8 cellular contexts compared by ENCODE assay signal in the genomic region with DNA sequence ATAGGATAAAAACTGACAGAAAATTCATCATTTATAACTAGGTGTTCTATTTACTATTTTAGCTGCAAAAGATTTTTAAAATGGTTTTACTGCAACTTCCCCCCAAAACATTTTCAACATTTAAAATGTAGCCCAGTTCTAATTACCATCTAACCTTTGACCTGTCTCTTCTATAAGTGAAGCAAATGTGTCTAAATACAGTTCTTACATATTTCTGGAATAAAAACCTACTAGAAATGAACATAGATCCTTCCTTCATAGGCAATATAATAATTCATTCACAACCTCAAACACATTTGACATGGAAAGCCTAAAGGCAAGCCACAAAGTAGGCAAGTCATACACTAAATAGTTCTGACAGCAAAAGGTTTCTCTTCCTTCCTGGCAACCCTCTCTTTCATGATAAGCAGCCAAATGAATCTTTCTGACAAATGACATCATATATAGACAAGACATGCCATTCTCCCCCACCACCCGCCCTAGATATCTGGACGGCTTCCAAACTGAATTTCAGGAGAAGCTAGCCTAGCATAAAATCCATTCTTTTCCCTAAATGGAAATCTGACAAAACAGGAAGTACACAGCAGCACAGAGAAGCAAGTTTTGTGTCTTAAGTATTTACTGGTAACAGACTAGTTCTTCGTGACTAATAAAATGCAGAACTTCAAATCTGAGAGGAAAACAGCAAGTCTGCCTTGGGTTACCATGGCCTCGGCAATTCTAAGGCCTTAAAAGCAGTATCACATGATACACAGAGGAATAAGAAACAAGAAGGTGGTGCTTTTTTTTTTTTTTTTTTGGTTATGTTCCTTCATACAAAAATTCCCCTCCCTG. TPM values are rescaled to one million over a fixed set of nuclear protein-coding genes. Genes with fewer than 3 reads are reported as not detected.
DNase-seq lines count a peak whose midpoint lies in the region; ATAC-seq and TF ChIP-seq lines count a peak whose summit lies in the region.

No MANE protein-coding gene starts in this region.

- H3K4me1 Mint-ChIP-seq in GM23338 = no peaks in the 10 kb centered on the region
- peaks cover 84% of the 10 kb centered on the region for H3K4me1 Mint-ChIP-seq in stimulated activated naive CD8-positive, alpha-beta T cell treated with anti-CD3 and anti-CD28 coated beads, Interleukin-15, amount 100 ng/mL, for 72 hours

- peaks cover 55% of the 10 kb centered on the region for H3K36me3 Mint-ChIP-seq in GM23338 (ENCODE audit: low read depth)

- no peak overlapping the region for H3K4me3 Mint-ChIP-seq in GM23338
- peak overlapping the region; percentile 71 to 81 for H3K4me3 Mint-ChIP-seq in stimulated activated naive CD8-positive, alpha-beta T cell treated with anti-CD3 and anti-CD28 coated beads, Interleukin-15, amount 100 ng/mL, for 72 hours

- TF ChIP-seq CTCF in DND-41 (IDR thresholded peaks at IDR 0.05; ENCODE audit: borderline replicate concordance, extremely low read depth, low read length, poor library complexity, severe bottlenecking) (no peak), GM23338 (conservative IDR thresholded peaks at IDR 0.05; ENCODE audit: low read depth in 2 of 2) (no peak), OCI-LY1 (IDR thresholded peaks at IDR 0.05; ENCODE audit: low read length) (no peak)

- H4K20me1 ChIP-seq in DND-41 (ENCODE audit: insufficient read depth, low read length) (peaks cover 53% of the 10 kb centered on the region), GM23338 (replicated peaks; ENCODE audit: insufficient read depth) (peaks cover 17% of the 10 kb centered on the region), OCI-LY1 (ENCODE audit: insufficient read depth, low read length) (no peaks in the 10 kb centered on the region; the same call in 1 of the 2 replicates)

- H3K9ac ChIP-seq in DND-41 (ENCODE audit: low read depth, low read length) = no peak overlapping the region
- no peak overlapping the region for H3K9ac ChIP-seq in OCI-LY1 (ENCODE audit: low read length)

- ATAC-seq in DND-41 (ENCODE audit: insufficient read depth, low read depth) (peak; percentile 22; the same call in 1 of the 3 replicates), GM23338 (no peak)
- peak; percentile 92 for ATAC-seq in stimulated activated naive CD8-positive, alpha-beta T cell treated with anti-CD3 and anti-CD28 coated beads, Interleukin-15, amount 100 ng/mL, for 72 hours

- DNase-seq in DND-41 (no peak), GM23338 (ENCODE audit: low spot score) (no peak), caudate nucleus (lab: John Stamatoyannopoulos, UW) (peak in 35 of 61 donors; percentile 1 to 80 (median 21)), kidney glomerular epithelial cell (lab: John Stamatoyannopoulos, UW) (peak; percentile 97), NCI-H82 (lab: John Stamatoyannopoulos, UW) (no peak), mesenteric fat pad (ENCODE audit: low spot score) (no peak)
- DNase-seq in stimulated activated naive CD8-positive, alpha-beta T cell treated with anti-CD3 and anti-CD28 coated beads, Interleukin-15, amount 100 ng/mL, for 72 hours = peak; percentile 17 to 37

- H3K27me3 Mint-ChIP-seq in GM23338 (ENCODE audit: insufficient read depth, low read depth, poor library complexity) = no peaks in the 10 kb centered on the region
- H3K27me3 Mint-ChIP-seq in stimulated activated naive CD8-positive, alpha-beta T cell treated with anti-CD3 and anti-CD28 coated beads, Interleukin-15, amount 100 ng/mL, for 72 hours = no peaks in the 10 kb centered on the region

- H3K79me2 ChIP-seq in DND-41 (ENCODE audit: insufficient read depth, low read length) (peaks cover 99% of the 10 kb centered on the region), GM23338 (replicated peaks; ENCODE audit: insufficient read depth) (peaks cover 99% of the 10 kb centered on the region), OCI-LY1 (ENCODE audit: insufficient read depth, low read length) (peaks cover 39% of the 10 kb centered on the region)

- H3K9me2 ChIP-seq in GM23338 (ENCODE audit: insufficient read depth) (no peaks in the 10 kb centered on the region), OCI-LY1 (ENCODE audit: low read depth, low read length) (no peaks in the 10 kb centered on the region)

- H3K36me3 ChIP-seq in DND-41 (ENCODE audit: insufficient read depth, low read length) (peaks cover 91% of the 10 kb centered on the region), GM23338 (ENCODE audit: insufficient read depth) (peaks cover 22% of the 10 kb centered on the region), OCI-LY1 (ENCODE audit: insufficient read depth, low read length) (peaks cover 86% of the 10 kb centered on the region)

- H3K27me3 ChIP-seq in DND-41 (ENCODE audit: insufficient read depth, low read length, poor library complexity) (no peaks in the 10 kb centered on the region), GM23338 (ENCODE audit: insufficient read depth) (no peaks in the 10 kb centered on the region), OCI-LY1 (ENCODE audit: insufficient read depth, low read length) (no peaks in the 10 kb centered on the region)

- H3K4me3 ChIP-seq in DND-41 (ENCODE audit: low read depth in 1 of 2, low read length in 2 of 2) (no peak overlapping the region), GM23338 (no peak overlapping the region), OCI-LY1 (ENCODE audit: low read depth, low read length, poor library complexity, severe bottlenecking) (no peak overlapping the region)

- H3K4me2 ChIP-seq in DND-41 (ENCODE audit: insufficient read depth, low read length) (no peak overlapping the region), GM23338 (no peak overlapping the region), OCI-LY1 (ENCODE audit: low read length) (no peak overlapping the region)

- H3K9me3 ChIP-seq in DND-41 (ENCODE audit: insufficient read depth, low read length, severe bottlenecking) = no peaks in the 10 kb centered on the region
- H3K9me3 ChIP-seq in OCI-LY1 (ENCODE audit: low read length) = no peaks in the 10 kb centered on the region

- H3K27ac Mint-ChIP-seq in GM23338 = peak overlapping the region; percentile 19; the same call in 1 of the 2 replicates
- H3K27ac Mint-ChIP-seq in stimulated activated naive CD8-positive, alpha-beta T cell treated with anti-CD3 and anti-CD28 coated beads, Interleukin-15, amount 100 ng/mL, for 72 hours = peak overlapping the region; percentile 87 to 91

- no peaks in the 10 kb centered on the region for H3K9me3 Mint-ChIP-seq in GM23338
- no peaks in the 10 kb centered on the region for H3K9me3 Mint-ChIP-seq in stimulated activated naive CD8-positive, alpha-beta T cell treated with anti-CD3 and anti-CD28 coated beads, Interleukin-15, amount 100 ng/mL, for 72 hours

- H3K4me1 ChIP-seq in DND-41 (ENCODE audit: insufficient read depth, low read length) = peaks cover 2% of the 10 kb centered on the region; the same call in 1 of the 2 replicates
- H3K4me1 ChIP-seq in GM23338 (ENCODE audit: insufficient read depth) = no peaks in the 10 kb centered on the region
- peaks cover 21% of the 10 kb centered on the region for H3K4me1 ChIP-seq in OCI-LY1 (ENCODE audit: insufficient read depth, low read length, severe bottlenecking)

- H3K27ac ChIP-seq in DND-41 (ENCODE audit: low read length) = no peak overlapping the region
- no peak overlapping the region; the same call in 1 of the 2 replicates for H3K27ac ChIP-seq in GM23338 (ENCODE audit: low read depth)
- H3K27ac ChIP-seq in OCI-LY1 (ENCODE audit: low read depth, low read length, poor library complexity, severe bottlenecking) = peak overlapping the region; percentile 44
- H3K27ac ChIP-seq in caudate nucleus (ENCODE audit: low read depth, low read length) = peak overlapping the region; percentile 74

- H3F3A ChIP-seq in GM23338 (replicated peaks; ENCODE audit: low read depth) (no peaks in the 10 kb centered on the region), OCI-LY1 (ENCODE audit: insufficient read depth, low read length) (no peaks in the 10 kb centered on the region)

- H2AFZ ChIP-seq in DND-41 (ENCODE audit: low read depth, low read length) (no peak overlapping the region), GM23338 (no peak overlapping the region), OCI-LY1 (ENCODE audit: low read length) (no peak overlapping the region)

TF ChIP-seq in GM23338, 12 proteins besides CTCF, POLR2A, EP300 and RAD21:
- TF ChIP-seq, protein P1, sequence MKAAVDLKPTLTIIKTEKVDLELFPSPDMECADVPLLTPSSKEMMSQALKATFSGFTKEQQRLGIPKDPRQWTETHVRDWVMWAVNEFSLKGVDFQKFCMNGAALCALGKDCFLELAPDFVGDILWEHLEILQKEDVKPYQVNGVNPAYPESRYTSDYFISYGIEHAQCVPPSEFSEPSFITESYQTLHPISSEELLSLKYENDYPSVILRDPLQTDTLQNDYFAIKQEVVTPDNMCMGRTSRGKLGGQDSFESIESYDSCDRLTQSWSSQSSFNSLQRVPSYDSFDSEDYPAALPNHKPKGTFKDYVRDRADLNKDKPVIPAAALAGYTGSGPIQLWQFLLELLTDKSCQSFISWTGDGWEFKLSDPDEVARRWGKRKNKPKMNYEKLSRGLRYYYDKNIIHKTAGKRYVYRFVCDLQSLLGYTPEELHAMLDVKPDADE (IDR thresholded peaks at IDR 0.05) = no peak
- no peak for TF ChIP-seq STAT1 (IDR thresholded peaks at IDR 0.05; ENCODE audit: unreplicated experiment)
- no peak for TF ChIP-seq CREB1 (CRISPR knock-in tag; IDR thresholded peaks at IDR 0.05; ENCODE audit: low read depth)

RNA-seq across cellular contexts. Expression of a gene that starts 17.2 kb away (rescaled TPM):
- 9.1 and 14.1 TPM in 2 replicates for total RNA-seq in GM23338 (2014; rRNA removed; shearing (Covaris generic))
- 10.8 and 25.4 TPM in 2 replicates for polyA plus RNA-seq in GM23338 (2016; fragmentation: Nextera tagmentation; extraction: Ambion mirVana)
- 28.6 TPM for total RNA-seq in mesenteric fat pad

RNA-seq across cellular contexts. Expression of a gene that starts 36.5 kb away (rescaled TPM):
- 184 and 249 TPM in 2 replicates for total RNA-seq in GM23338 (2014; rRNA removed; shearing (Covaris generic))
- polyA plus RNA-seq in GM23338 (2016; fragmentation: Nextera tagmentation; extraction: Ambion mirVana) = 677 and 691 TPM in 2 replicates
- total RNA-seq in mesenteric fat pad = 165 TPM

Comparison
In these comparisons a context has a peak if more than half of its experiments do, and no peak if none do; other contexts are left out.
1. DNase-seq: peak in caudate nucleus (35 of 61), kidney glomerular epithelial cell (single experiment) and stimulated activated naive CD8-positive, alpha-beta T cell treated with anti-CD3 and anti-CD28 coated beads, Interleukin-15, amount 100 ng/mL, for 72 hours (2 of 2); none in DND-41 (single experiment), GM23338 (single experiment), NCI-H82 (single experiment) and mesenteric fat pad (single experiment).
2. H3K27ac ChIP-seq: peak in OCI-LY1 (single experiment) and caudate nucleus (single experiment); none in DND-41 (single experiment) and GM23338 (single experiment).